1 cellular context compared by ENCODE assay signal in the genomic region with DNA sequence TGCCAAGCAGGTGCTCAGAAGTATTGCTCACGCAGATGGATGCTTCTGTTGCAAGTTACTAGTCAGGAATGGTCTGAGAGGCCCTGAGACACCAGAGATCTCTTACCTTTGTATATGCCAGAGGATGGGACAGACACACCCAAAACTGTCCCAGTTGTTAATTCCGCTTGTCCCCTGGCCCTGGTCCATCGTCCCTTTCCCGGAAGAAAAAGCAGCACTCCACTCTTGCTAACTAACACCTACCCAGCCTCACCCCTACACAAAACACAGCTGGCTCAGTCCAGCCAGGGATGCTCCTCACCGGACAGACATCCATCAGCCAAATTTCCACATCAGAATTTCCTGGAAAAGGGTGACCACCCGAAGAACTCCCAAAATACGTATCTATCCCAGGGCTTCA.
TF ChIP-seq lines count a peak whose summit lies in the region.

No MANE protein-coding gene starts in this region.

TF ChIP-seq in neural cell, 6 proteins besides CTCF, POLR2A, EP300 and RAD21 (continued from another document):
- TF ChIP-seq, protein P1, sequence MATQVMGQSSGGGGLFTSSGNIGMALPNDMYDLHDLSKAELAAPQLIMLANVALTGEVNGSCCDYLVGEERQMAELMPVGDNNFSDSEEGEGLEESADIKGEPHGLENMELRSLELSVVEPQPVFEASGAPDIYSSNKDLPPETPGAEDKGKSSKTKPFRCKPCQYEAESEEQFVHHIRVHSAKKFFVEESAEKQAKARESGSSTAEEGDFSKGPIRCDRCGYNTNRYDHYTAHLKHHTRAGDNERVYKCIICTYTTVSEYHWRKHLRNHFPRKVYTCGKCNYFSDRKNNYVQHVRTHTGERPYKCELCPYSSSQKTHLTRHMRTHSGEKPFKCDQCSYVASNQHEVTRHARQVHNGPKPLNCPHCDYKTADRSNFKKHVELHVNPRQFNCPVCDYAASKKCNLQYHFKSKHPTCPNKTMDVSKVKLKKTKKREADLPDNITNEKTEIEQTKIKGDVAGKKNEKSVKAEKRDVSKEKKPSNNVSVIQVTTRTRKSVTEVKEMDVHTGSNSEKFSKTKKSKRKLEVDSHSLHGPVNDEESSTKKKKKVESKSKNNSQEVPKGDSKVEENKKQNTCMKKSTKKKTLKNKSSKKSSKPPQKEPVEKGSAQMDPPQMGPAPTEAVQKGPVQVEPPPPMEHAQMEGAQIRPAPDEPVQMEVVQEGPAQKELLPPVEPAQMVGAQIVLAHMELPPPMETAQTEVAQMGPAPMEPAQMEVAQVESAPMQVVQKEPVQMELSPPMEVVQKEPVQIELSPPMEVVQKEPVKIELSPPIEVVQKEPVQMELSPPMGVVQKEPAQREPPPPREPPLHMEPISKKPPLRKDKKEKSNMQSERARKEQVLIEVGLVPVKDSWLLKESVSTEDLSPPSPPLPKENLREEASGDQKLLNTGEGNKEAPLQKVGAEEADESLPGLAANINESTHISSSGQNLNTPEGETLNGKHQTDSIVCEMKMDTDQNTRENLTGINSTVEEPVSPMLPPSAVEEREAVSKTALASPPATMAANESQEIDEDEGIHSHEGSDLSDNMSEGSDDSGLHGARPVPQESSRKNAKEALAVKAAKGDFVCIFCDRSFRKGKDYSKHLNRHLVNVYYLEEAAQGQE (IDR thresholded peaks at IDR 0.05; ENCODE audit: borderline replicate concordance), result no peak
- no peak for TF ChIP-seq POLR2AphosphoS5 (IDR thresholded peaks at IDR 0.05)
- TF ChIP-seq SMC3 (conservative IDR thresholded peaks at IDR 0.05; ENCODE audit: poor library complexity), result no peak
- TF ChIP-seq MXI1 (conservative IDR thresholded peaks at IDR 0.05; ENCODE audit: poor library complexity, severe bottlenecking), result no peak
TF ChIP-seq in neural cell: peak in this region for 0.
